7 cellular contexts compared by ENCODE assay signal in the genomic region with DNA sequence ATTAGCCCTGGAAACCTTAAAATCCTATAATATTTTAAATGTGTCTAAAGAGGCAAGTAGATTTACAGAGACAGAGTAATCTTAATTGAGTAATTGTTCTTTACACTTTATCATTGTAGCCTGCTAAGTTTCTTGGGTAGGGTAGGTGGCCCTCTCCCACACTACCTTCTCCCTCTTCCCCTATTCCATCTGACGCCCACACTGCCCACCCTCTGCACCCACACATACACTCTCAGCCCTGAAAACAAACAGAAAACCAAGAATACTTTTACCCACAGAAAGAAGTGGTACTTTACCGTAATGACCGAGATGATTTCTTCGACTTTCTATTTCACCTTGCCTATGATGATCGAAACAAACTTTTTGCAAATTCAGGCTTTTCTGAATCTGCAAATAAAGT.
"Had no signal": no experiment of that assay in that cellular context is flagged by ENCODE, and none has a peak within 500 bp of the region (broad histone marks: within the 10 kb centered on the region; RNA-seq: fewer than 3 reads in every experiment).

No MANE protein-coding gene starts in this region.

- H3K36me3 Mint-ChIP-seq: IgD-negative memory B cell had no signal

- H3K4me3 ChIP-seq: GM23248 had no signal

- H3K27ac ChIP-seq: GM23248, HL-60 had no signal

- DNase-seq: GM23248, H9, HCEC 1CT, HFFc6, KBM-7 had no signal

- H3K27ac Mint-ChIP-seq: H9, HFFc6, IgD-negative memory B cell had no signal

- H3K9ac ChIP-seq: GM23248 had no signal

- H3K9me3 Mint-ChIP-seq: H9, HFFc6, IgD-negative memory B cell had no signal

- H3K4me3 Mint-ChIP-seq: H9, HFFc6, IgD-negative memory B cell had no signal

- H3K4me1 Mint-ChIP-seq: H9 had no signal

- H2AFZ ChIP-seq: GM23248 had no signal
